Comparison of ENCODE assay signal across 13 cellular contexts in genomic region chr7:142477079-142477651, GRCh38.
DNase-seq lines count a peak whose midpoint lies in the region; ATAC-seq and TF ChIP-seq lines count a peak whose summit lies in the region.
"Had no signal": no experiment of that assay in that cellular context is flagged by ENCODE, and none has a peak within 500 bp of the region (broad histone marks: within the 10 kb centered on the region; RNA-seq: fewer than 3 reads in every experiment).

No MANE protein-coding gene starts in this region.

- intact Hi-C loops in PC-9 (cut with micrococcal nuclease; ENCODE audit: unreplicated experiment), result no loop called here

- TF ChIP-seq EP300 in gastroesophageal sphincter (IDR thresholded peaks at IDR 0.05), result no peak

- no peak overlapping the region for H2AFZ ChIP-seq in PC-9

- H3F3A ChIP-seq in PC-9 (ENCODE audit: insufficient read depth, low read depth), result peaks cover 4% of the 10 kb centered on the region; the same call in 1 of the 2 replicates

- POLR2A ChIA-PET in T-cell (lab: Charles Lee), result no interaction called here
- POLR2A ChIA-PET in PC-9 (lab: Charles Lee; ENCODE audit: unreplicated experiment), result no interaction called here

- peak overlapping the region; percentile 49 to 69 for H3K4me3 Mint-ChIP-seq in stimulated activated naive CD8-positive, alpha-beta T cell treated with anti-CD3 and anti-CD28 coated beads, Interleukin-15, amount 100 ng/mL, for 72 hours
- H3K4me3 Mint-ChIP-seq in T-cell, result peak overlapping the region; percentile 32 to 71 (median 59)
- H3K4me3 Mint-ChIP-seq in effector memory CD8-positive, alpha-beta T cell, result peak overlapping the region; percentile 20 to 56

- DNase-seq in stimulated activated naive CD8-positive, alpha-beta T cell treated with anti-CD3 and anti-CD28 coated beads, Interleukin-15, amount 100 ng/mL, for 72 hours, result no peak
- no peak for DNase-seq in stimulated activated naive CD8-positive, alpha-beta T cell treated with anti-CD3 and anti-CD28 coated beads, Interleukin-15, Interleukin-2, amounts not matched to agents 100 U/mL and 50 U/mL, for 24 hours
- DNase-seq in T-cell (no peak), NCI-H524 (lab: John Stamatoyannopoulos, UW) (no peak), left lobe of liver (ENCODE audit: low spot score) (no peak), PC-9 (no peak)
- DNase-seq in effector memory CD8-positive, alpha-beta T cell, result no peak
- DNase-seq: activated effector memory CD4-positive, alpha-beta T cell treated with anti-CD3 and anti-CD28 coated beads, Interleukin-2, amount 50 U/mL, for 16 hours; glutamatergic neuron; left ventricle myocardium superior; NCI-H1092 treated with DMSO at 0.1 percent for 48 hours; NCI-H510A treated with DMSO at 0.1 percent for 48 hours had no signal

- peak; percentile 42 for ATAC-seq in stimulated activated naive CD8-positive, alpha-beta T cell treated with anti-CD3 and anti-CD28 coated beads, Interleukin-15, amount 100 ng/mL, for 72 hours
- no peak for ATAC-seq in stimulated activated naive CD8-positive, alpha-beta T cell treated with anti-CD3 and anti-CD28 coated beads, Interleukin-15, Interleukin-2, amounts not matched to agents 100 U/mL and 50 U/mL, for 24 hours
- ATAC-seq in T-cell (replicated peaks in 1 of 4) (peak; percentile 42 to 68 (median 48)), left lobe of liver (no peak), gastroesophageal sphincter (no peak)
- ATAC-seq in effector memory CD8-positive, alpha-beta T cell (replicated peaks), result no peak
- ATAC-seq: left ventricle myocardium superior had no signal

- H3K27ac Mint-ChIP-seq in stimulated activated naive CD8-positive, alpha-beta T cell treated with anti-CD3 and anti-CD28 coated beads, Interleukin-15, amount 100 ng/mL, for 72 hours, result peak overlapping the region in 1 of 2 donors; percentile 72
- H3K27ac Mint-ChIP-seq in T-cell, result peak overlapping the region; percentile 96 to 97
- H3K27ac Mint-ChIP-seq in effector memory CD8-positive, alpha-beta T cell, result peak overlapping the region; percentile 28 to 49

- TF ChIP-seq CTCF in gastroesophageal sphincter (IDR thresholded peaks at IDR 0.05), result no peak
- TF ChIP-seq CTCF in PC-9 (conservative IDR thresholded peaks at IDR 0.05), result no peak

- no peaks in the 10 kb centered on the region for H3K9me3 Mint-ChIP-seq in stimulated activated naive CD8-positive, alpha-beta T cell treated with anti-CD3 and anti-CD28 coated beads, Interleukin-15, amount 100 ng/mL, for 72 hours
- no peaks in the 10 kb centered on the region for H3K9me3 Mint-ChIP-seq in T-cell
- no peaks in the 10 kb centered on the region for H3K9me3 Mint-ChIP-seq in effector memory CD8-positive, alpha-beta T cell

- H3K36me3 Mint-ChIP-seq in T-cell, result no peaks in the 10 kb centered on the region
- peaks cover 3% of the 10 kb centered on the region for H3K36me3 Mint-ChIP-seq in effector memory CD8-positive, alpha-beta T cell (ENCODE audit: insufficient read depth)

- peaks cover 62% of the 10 kb centered on the region for H3K4me1 Mint-ChIP-seq in stimulated activated naive CD8-positive, alpha-beta T cell treated with anti-CD3 and anti-CD28 coated beads, Interleukin-15, amount 100 ng/mL, for 72 hours
- H3K4me1 Mint-ChIP-seq in T-cell, result peaks cover 70 to 85% (median 76%) of the 10 kb centered on the region in 3 donors
- H3K4me1 Mint-ChIP-seq in effector memory CD8-positive, alpha-beta T cell (ENCODE audit: low read depth in 2 of 2), result peaks cover 16% of the 10 kb centered on the region in 2 donors

- H3K4me3 ChIP-seq in gastroesophageal sphincter, result no peak overlapping the region
- H3K4me3 ChIP-seq in PC-9, result no peak overlapping the region

- no peaks in the 10 kb centered on the region for H3K27me3 ChIP-seq in gastroesophageal sphincter
- H3K27me3 ChIP-seq in PC-9 (ENCODE audit: insufficient read depth, low read depth), result no peaks in the 10 kb centered on the region

- BruUV-seq in PC-9 (replicated peaks; lab: Mats Ljungman, UMichigan), result no TSS peak

- no peaks in the 10 kb centered on the region for H4K20me1 ChIP-seq in PC-9 (ENCODE audit: insufficient read depth)

- no peak overlapping the region for H3K4me2 ChIP-seq in PC-9

- CTCF ChIA-PET in T-cell (lab: Charles Lee) (interaction anchor here (0.9 to 2.3 kb wide), 3 partner anchors 14 to 22 kb away, joined by 4 to 6 read pairs (median 4); no protein-coding TSS in a partner anchor), PC-9 (lab: Charles Lee) (no interaction called here)

- no peaks in the 10 kb centered on the region for H3K9me2 ChIP-seq in PC-9 (ENCODE audit: insufficient read depth)

- no peaks in the 10 kb centered on the region for H3K4me1 ChIP-seq in gastroesophageal sphincter
- peaks cover 16% of the 10 kb centered on the region for H3K4me1 ChIP-seq in PC-9 (replicated peaks; ENCODE audit: insufficient read depth)

- H3K9me3 ChIP-seq in gastroesophageal sphincter, result no peaks in the 10 kb centered on the region
- H3K9me3 ChIP-seq in PC-9 (ENCODE audit: insufficient read depth, low read depth), result no peaks in the 10 kb centered on the region

- WGBS in gastroesophageal sphincter (ENCODE audit: low coverage in 1 of 2), 2 donors, result 71% methylated on average over 1 of the region's 3 CpGs; no CpG with 5 or more reads in 1 of the 2 donors

- H3K36me3 ChIP-seq in gastroesophageal sphincter (no peaks in the 10 kb centered on the region), PC-9 (ENCODE audit: low read depth) (no peaks in the 10 kb centered on the region)

- TF ChIP-seq POLR2A in gastroesophageal sphincter (IDR thresholded peaks at IDR 0.05), result no peak

- H3K27ac ChIP-seq in gastroesophageal sphincter, result no peak overlapping the region
- no peak overlapping the region for H3K27ac ChIP-seq in PC-9

- no peaks in the 10 kb centered on the region for H3K27me3 Mint-ChIP-seq in stimulated activated naive CD8-positive, alpha-beta T cell treated with anti-CD3 and anti-CD28 coated beads, Interleukin-15, amount 100 ng/mL, for 72 hours
- H3K27me3 Mint-ChIP-seq in T-cell, result no peaks in the 10 kb centered on the region
- H3K27me3 Mint-ChIP-seq in effector memory CD8-positive, alpha-beta T cell, result no peaks in the 10 kb centered on the region

- H3K79me2 ChIP-seq in PC-9 (ENCODE audit: low read depth), result no peaks in the 10 kb centered on the region

Comparison
In these comparisons a context has a peak if more than half of its experiments do, and no peak if none do; other contexts are left out.
1. ATAC-seq: peak in stimulated activated naive CD8-positive, alpha-beta T cell treated with anti-CD3 and anti-CD28 coated beads, Interleukin-15, amount 100 ng/mL, for 72 hours (single experiment) and T-cell (4 of 4); none in stimulated activated naive CD8-positive, alpha-beta T cell treated with anti-CD3 and anti-CD28 coated beads, Interleukin-15, Interleukin-2, amounts not matched to agents 100 U/mL and 50 U/mL, for 24 hours (single experiment), effector memory CD8-positive, alpha-beta T cell (single experiment), left lobe of liver (single experiment) and gastroesophageal sphincter (single experiment).
2. Peak in every context shown above with its lines, with median percentiles within 50 percentile points of each other: H3K4me3 Mint-ChIP-seq.